ENCODE assay signal across 12 cellular contexts in the genomic region with DNA sequence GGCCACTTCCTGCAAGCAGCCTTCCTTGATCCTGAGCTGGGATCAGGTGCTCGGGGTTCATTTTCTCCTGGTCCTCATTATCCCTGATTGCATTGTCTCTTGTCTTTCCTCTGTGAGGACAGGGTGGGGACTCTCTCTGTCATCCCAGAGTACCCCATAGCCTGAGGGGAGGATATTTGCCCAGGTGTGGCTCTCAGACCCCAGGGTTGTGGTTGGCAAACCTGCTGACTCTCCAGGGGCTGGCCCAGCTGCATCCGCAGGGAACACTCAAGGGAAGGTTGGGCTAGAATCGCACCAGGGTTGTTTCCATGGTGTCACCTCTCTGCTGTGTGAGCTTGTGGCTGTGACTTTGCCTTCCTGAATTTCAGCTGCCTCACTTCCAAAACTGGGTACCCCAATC.
"Had no signal": no experiment of that assay in that cellular context is flagged by ENCODE, and none has a peak within 500 bp of the region (broad histone marks: within the 10 kb centered on the region; RNA-seq: fewer than 3 reads in every experiment).

No MANE protein-coding gene starts in this region.

- H3K9me3 ChIP-seq: ascending aorta, ovary had no signal

- H3K4me1 ChIP-seq: ascending aorta, foreskin keratinocyte had no signal

- DNase-seq: activated CD4-positive, alpha-beta T cell treated with anti-CD3 and anti-CD28 coated beads for 48 hours; activated gamma-delta T cell; activated naive CD8-positive, alpha-beta T cell treated with anti-CD3 and anti-CD28 coated beads, Interleukin-2, amount 50 U/mL, for 24 hours; activated T-cell treated with anti-CD3 and anti-CD28 coated beads, Interleukin-2, amount 50 U/mL, for 48 hours; foreskin keratinocyte; left ventricle myocardium superior; ovary; stimulated activated CD4-positive, alpha-beta T cell treated with anti-CD3 and anti-CD28 coated beads, Interleukin-4, amount 100 ng/mL, for 1 hour; stimulated activated CD8-positive, alpha-beta memory T cell treated with anti-CD3 and anti-CD28 coated beads, Interleukin-4, amount 100 ng/mL, for 48 hours; stimulated activated naive CD8-positive, alpha-beta T cell treated with anti-CD3 and anti-CD28 coated beads, Interleukin-15, Interleukin-2, amounts not matched to agents 100 U/mL and 50 U/mL, for 24 hours had no signal

- H3K9me3 Mint-ChIP-seq: activated naive CD8-positive, alpha-beta T cell treated with anti-CD3 and anti-CD28 coated beads, Interleukin-2, amount 50 U/mL, for 24 hours; T-helper 1 cell treated with Interleukin-12 subunit alpha and Interleukin-12 subunit beta and Interleukin-4 antibody, amounts not matched to agents 30 μg/mL and 1 μg/mL, for 36 hours had no signal

- ATAC-seq: activated naive CD8-positive, alpha-beta T cell treated with anti-CD3 and anti-CD28 coated beads, Interleukin-2, amount 50 U/mL, for 24 hours; foreskin keratinocyte; left ventricle myocardium superior; stimulated activated naive CD8-positive, alpha-beta T cell treated with anti-CD3 and anti-CD28 coated beads, Interleukin-15, Interleukin-2, amounts not matched to agents 100 U/mL and 50 U/mL, for 24 hours had no signal

- H3K4me3 ChIP-seq: ascending aorta, ovary had no signal

- H3K27ac ChIP-seq: ascending aorta, foreskin keratinocyte, ovary had no signal

- H3K4me3 Mint-ChIP-seq: activated naive CD8-positive, alpha-beta T cell treated with anti-CD3 and anti-CD28 coated beads, Interleukin-2, amount 50 U/mL, for 24 hours; T-helper 1 cell treated with Interleukin-12 subunit alpha and Interleukin-12 subunit beta and Interleukin-4 antibody, amounts not matched to agents 30 μg/mL and 1 μg/mL, for 36 hours had no signal

- H3K4me1 Mint-ChIP-seq: activated naive CD8-positive, alpha-beta T cell treated with anti-CD3 and anti-CD28 coated beads, Interleukin-2, amount 50 U/mL, for 24 hours had no signal

- H3K36me3 ChIP-seq: ascending aorta, ovary had no signal

- H3K27me3 ChIP-seq: ascending aorta, foreskin keratinocyte, ovary had no signal

- H3K27ac Mint-ChIP-seq: activated naive CD8-positive, alpha-beta T cell treated with anti-CD3 and anti-CD28 coated beads, Interleukin-2, amount 50 U/mL, for 24 hours had no signal
